14 cellular contexts compared by ENCODE assay signal in the genomic region with DNA sequence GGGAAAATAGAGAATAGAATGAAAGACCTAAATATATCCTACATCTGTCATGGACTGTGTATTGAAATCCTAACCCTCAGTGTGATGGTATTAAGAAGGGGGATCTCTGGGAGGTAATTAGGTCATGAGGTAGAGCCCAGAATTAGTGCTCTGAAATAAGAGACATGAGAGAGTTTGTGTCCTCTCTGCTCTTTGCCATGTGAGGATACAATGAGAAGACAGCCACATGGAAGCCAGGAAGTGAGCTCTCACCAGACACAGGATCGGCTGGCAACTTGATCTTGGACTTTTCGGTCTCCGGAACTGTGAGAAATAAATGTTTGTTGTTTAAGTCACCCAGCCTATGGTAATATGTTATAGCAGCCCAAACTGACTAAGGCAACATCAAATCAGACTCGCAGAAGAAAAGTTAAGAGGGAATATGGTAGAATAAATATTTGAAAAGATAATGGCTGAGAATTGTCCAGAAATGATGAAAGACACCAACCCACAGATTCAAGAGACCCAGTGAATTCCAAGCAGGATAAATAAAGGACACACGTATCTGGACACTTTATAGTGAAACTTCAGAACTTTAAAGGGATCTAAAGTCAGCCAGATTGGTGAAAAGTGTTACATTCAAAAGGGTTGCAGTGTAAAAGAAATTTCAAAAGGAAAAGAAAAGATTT. TPM values are rescaled to one million over a fixed set of nuclear protein-coding genes. Genes with fewer than 3 reads are reported as not detected.
A peak's percentile ranks its signal among the peaks of the same experiment; 100 is the strongest.
DNase-seq lines count a peak whose midpoint lies in the region; ATAC-seq and TF ChIP-seq lines count a peak whose summit lies in the region.
"Had no signal": no experiment of that assay in that cellular context is flagged by ENCODE, and none has a peak within 500 bp of the region (broad histone marks: within the 10 kb centered on the region; RNA-seq: fewer than 3 reads in every experiment).

No MANE protein-coding gene starts in this region.

- 35 to 40% (median 40%) methylated on average over 5 of the region's 5 CpGs for WGBS in psoas muscle, 3 donors

- intact Hi-C loops in psoas muscle (cut with DNase I), result loop anchor here (5.0 to 10.0 kb wide), 2 partner anchors 87 to 90 kb away; a partner anchor contains a TSS

- ATAC-seq in psoas muscle, result peak; percentile 95 to 97 (median 96)
- ATAC-seq: CD8-positive, alpha-beta T cell had no signal

- no peaks in the 10 kb centered on the region for H3K27me3 ChIP-seq in psoas muscle (ENCODE audit: insufficient read depth in 3 of 3, low read length in 2 of 3)
- no peaks in the 10 kb centered on the region for H3K27me3 ChIP-seq in Peyer's patch

- H3K9me3 ChIP-seq in HEK293 (ENCODE audit: control insufficient read depth, insufficient read depth, low read depth, low read length) (no peaks in the 10 kb centered on the region), psoas muscle (no peaks in the 10 kb centered on the region), Peyer's patch (no peaks in the 10 kb centered on the region)
- H3K9me3 ChIP-seq: Caco-2, HAP-1 had no signal

- TF ChIP-seq CTCF in HEK293 (tag by site-specific recombination; IDR thresholded peaks at IDR 0.05), result no peak
- TF ChIP-seq CTCF in psoas muscle (IDR thresholded peaks at IDR 0.05), result no peak
- no peak for TF ChIP-seq CTCF in Peyer's patch (IDR thresholded peaks at IDR 0.05)

- no peak overlapping the region for H3K4me3 ChIP-seq in HEK293 (ENCODE audit: low read depth, low read length)
- H3K4me3 ChIP-seq in psoas muscle, result peak overlapping the region; percentile 61
- no peak overlapping the region for H3K4me3 ChIP-seq in Peyer's patch
- H3K4me3 ChIP-seq: HAP-1 had no signal

- CTCF ChIA-PET in HEK293 (lab: Yijun Ruan, JAX), result interaction anchor here (1.0 kb wide), 1 partner anchor 13 kb away, joined by 4 read pairs; a partner anchor contains a TSS

- no peak for TF ChIP-seq POLR2A in Peyer's patch (IDR thresholded peaks at IDR 0.05)

- H3K36me3 ChIP-seq in HEK293 (ENCODE audit: control insufficient read depth in 2 of 2, insufficient read depth in 1 of 2, low read length in 2 of 2) (no peaks in the 10 kb centered on the region), psoas muscle (ENCODE audit: insufficient read depth in 1 of 2, low read depth in 1 of 2) (no peaks in the 10 kb centered on the region), Peyer's patch (no peaks in the 10 kb centered on the region)
- H3K36me3 ChIP-seq: HAP-1 had no signal

- DNase-seq in ecto neural progenitor cell (ENCODE audit: low spot score) (peak; percentile 3), psoas muscle (no peak), Peyer's patch (no peak), dedifferentiated amniotic fluid mesenchymal stem cell (ENCODE audit: extremely low spot score) (no peak), NCI-H69 (lab: John Stamatoyannopoulos, UW) (no peak)
- DNase-seq: C1 segment of cervical spinal cord; Caco-2; CD4-positive, CD25-positive, alpha-beta regulatory T cell; CD8-positive, alpha-beta T cell; DMS153; DND-41; GOT3 had no signal

- H3K27ac ChIP-seq in HEK293 (ENCODE audit: extremely low read depth, low read depth, low read length) (no peak overlapping the region), psoas muscle (peak overlapping the region; percentile 88), Peyer's patch (no peak overlapping the region)

- POLR2A ChIA-PET in HEK293 (lab: Yijun Ruan, JAX), result no interaction called here

- no peaks in the 10 kb centered on the region for H3K4me1 ChIP-seq in HEK293 (ENCODE audit: control insufficient read depth, insufficient read depth, low read length)
- H3K4me1 ChIP-seq in psoas muscle, result peaks cover 20% of the 10 kb centered on the region
- no peaks in the 10 kb centered on the region for H3K4me1 ChIP-seq in Peyer's patch
- H3K4me1 ChIP-seq: Caco-2, HAP-1 had no signal

TF ChIP-seq in HEK293, 187 proteins besides CTCF, POLR2A, EP300 and RAD21:
- TF ChIP-seq, protein P1, sequence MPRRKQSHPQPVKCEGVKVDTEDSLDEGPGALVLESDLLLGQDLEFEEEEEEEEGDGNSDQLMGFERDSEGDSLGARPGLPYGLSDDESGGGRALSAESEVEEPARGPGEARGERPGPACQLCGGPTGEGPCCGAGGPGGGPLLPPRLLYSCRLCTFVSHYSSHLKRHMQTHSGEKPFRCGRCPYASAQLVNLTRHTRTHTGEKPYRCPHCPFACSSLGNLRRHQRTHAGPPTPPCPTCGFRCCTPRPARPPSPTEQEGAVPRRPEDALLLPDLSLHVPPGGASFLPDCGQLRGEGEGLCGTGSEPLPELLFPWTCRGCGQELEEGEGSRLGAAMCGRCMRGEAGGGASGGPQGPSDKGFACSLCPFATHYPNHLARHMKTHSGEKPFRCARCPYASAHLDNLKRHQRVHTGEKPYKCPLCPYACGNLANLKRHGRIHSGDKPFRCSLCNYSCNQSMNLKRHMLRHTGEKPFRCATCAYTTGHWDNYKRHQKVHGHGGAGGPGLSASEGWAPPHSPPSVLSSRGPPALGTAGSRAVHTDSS (tag by site-specific recombination; IDR thresholded peaks at IDR 0.05), result no peak
- TF ChIP-seq ZBTB20 (tag by site-specific recombination; IDR thresholded peaks at IDR 0.05) (no peak), ZNF558 (tag by site-specific recombination; IDR thresholded peaks at IDR 0.05) (peak; percentile 91), EGR2 (tag by site-specific recombination; IDR thresholded peaks at IDR 0.05; ENCODE audit: low read depth) (no peak)
- TF ChIP-seq, protein P2, sequence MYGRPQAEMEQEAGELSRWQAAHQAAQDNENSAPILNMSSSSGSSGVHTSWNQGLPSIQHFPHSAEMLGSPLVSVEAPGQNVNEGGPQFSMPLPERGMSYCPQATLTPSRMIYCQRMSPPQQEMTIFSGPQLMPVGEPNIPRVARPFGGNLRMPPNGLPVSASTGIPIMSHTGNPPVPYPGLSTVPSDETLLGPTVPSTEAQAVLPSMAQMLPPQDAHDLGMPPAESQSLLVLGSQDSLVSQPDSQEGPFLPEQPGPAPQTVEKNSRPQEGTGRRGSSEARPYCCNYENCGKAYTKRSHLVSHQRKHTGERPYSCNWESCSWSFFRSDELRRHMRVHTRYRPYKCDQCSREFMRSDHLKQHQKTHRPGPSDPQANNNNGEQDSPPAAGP (tag by site-specific recombination; IDR thresholded peaks at IDR 0.05), result no peak
TF ChIP-seq in HEK293: peak in this region for 1.

RNA-seq across cellular contexts. Expression of a gene that starts 12.7 kb away (rescaled TPM):
- total RNA-seq in psoas muscle, result 10 to 100 TPM; 12.0 to 19.7 (median 15.1) TPM
- 1 to 10 TPM; 1.7 to 7.1 (median 5.9) TPM for polyA plus RNA-seq in psoas muscle
- total RNA-seq in Peyer's patch, result 100 to 1,000 TPM in 2 of 4 donors, 10 to 100 TPM in 2; 23.9 to 171 (median 107) TPM
